Comparison of ENCODE assay signal across 1 cellular context in genomic region chr20:35463455-35464300, GRCh38.
TF ChIP-seq lines count a peak whose summit lies in the region.

No MANE protein-coding gene starts in this region.

TF ChIP-seq in K562, 482 proteins besides CTCF, POLR2A, EP300 and RAD21 (continued from another document):
- TF ChIP-seq HMG20A (CRISPR knock-in tag; conservative IDR thresholded peaks at IDR 0.05) (0 out of 2 replicates have a peak, but pooled peaks have one; percentile 27), DEAF1 (CRISPR knock-in tag; IDR thresholded peaks at IDR 0.05) (peak; percentile 23; the same call in 1 of the 2 replicates), SMARCA4 (IDR thresholded peaks at IDR 0.05) (peak; percentile 51; the same call in 1 of the 2 replicates), ARNT (IDR thresholded peaks at IDR 0.05) (no peak), RREB1 (CRISPR knock-in tag; IDR thresholded peaks at IDR 0.05) (no peak), ELK3 (CRISPR knock-in tag; IDR thresholded peaks at IDR 0.05) (no peak), ZNF263 (CRISPR knock-in tag; IDR thresholded peaks at IDR 0.05; ENCODE audit: borderline replicate concordance) (peak; percentile 25; the same call in 1 of the 2 replicates), PREB (CRISPR knock-in tag; IDR thresholded peaks at IDR 0.05) (no peak), ZBTB33 (CRISPR knock-in tag; IDR thresholded peaks at IDR 0.05) (peak; percentile 97), ARID3A (IDR thresholded peaks at IDR 0.05; ENCODE audit: borderline replicate concordance, low read depth, low read length) (0 out of 2 replicates have a peak, but pooled peaks have one; percentile 12), RNF219 (CRISPR knock-in tag; IDR thresholded peaks at IDR 0.05) (no peak), RAD51 (IDR thresholded peaks at IDR 0.05; ENCODE audit: borderline replicate concordance, low read depth) (no peak), ZNF764 (CRISPR knock-in tag; IDR thresholded peaks at IDR 0.05; ENCODE audit: low read depth) (0 out of 2 replicates have a peak, but pooled peaks have one; percentile 31), EP400 (IDR thresholded peaks at IDR 0.05) (no peak), ARHGAP35 (IDR thresholded peaks at IDR 0.05; ENCODE audit: partially characterized antibody) (peak; percentile 44), CBX3 (IDR thresholded peaks at IDR 0.05; ENCODE audit: borderline replicate concordance in 1 of 2, low read length in 2 of 2) (0 out of 3 replicates have a peak, but pooled peaks of 1 of the 2 experiments have one; percentile 12), FOXM1 (IDR thresholded peaks at IDR 0.05; ENCODE audit: low read depth) (no peak), FOXM1 (CRISPR knock-in tag; IDR thresholded peaks at IDR 0.05; ENCODE audit: low read depth) (no peak), PHF20 (IDR thresholded peaks at IDR 0.05; ENCODE audit: partially characterized antibody) (no peak)
